In the genomic region with DNA sequence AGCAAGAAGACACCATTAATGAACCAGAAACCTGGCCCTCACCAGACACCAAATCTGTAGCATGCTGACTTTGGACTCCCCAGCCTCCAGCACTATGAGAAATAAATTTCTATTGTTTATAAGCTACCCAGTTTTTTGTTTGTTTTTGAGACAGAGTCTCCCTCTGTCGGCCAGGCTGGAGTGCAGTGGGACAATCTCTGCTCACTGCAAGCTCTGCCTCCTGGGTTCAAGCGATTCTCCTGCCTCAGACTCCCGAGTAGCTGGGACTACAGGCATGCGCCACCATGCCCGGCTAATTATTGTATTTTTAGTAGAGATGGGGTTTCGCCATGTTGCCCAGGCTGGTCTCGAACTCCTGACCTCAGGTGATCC, we compare ENCODE assay signal across 7 cellular contexts.
DNase-seq lines count a peak whose midpoint lies in the region; ATAC-seq and TF ChIP-seq lines count a peak whose summit lies in the region.
"Not testable (repeated sequence)": the region's sequence is repeated elsewhere in the genome, so short reads cannot be mapped to it uniquely, and the experiment has no call there.

No MANE protein-coding gene starts in this region.

- not testable (repeated sequence) for H2AFZ ChIP-seq in GM23338; MM.1S (ENCODE audit: low read length)

- H3K79me2 ChIP-seq in GM23338 (replicated peaks; ENCODE audit: insufficient read depth); MM.1S (ENCODE audit: low read length); mesendoderm (ENCODE audit: control insufficient read depth, insufficient read depth, low read length): not testable (repeated sequence)

- H3K9me2 ChIP-seq in GM23338 (ENCODE audit: insufficient read depth); MM.1S (replicated peaks; ENCODE audit: insufficient read depth, low read length): not testable (repeated sequence)

- H3K23ac ChIP-seq in mesendoderm (ENCODE audit: low read length) = not testable (repeated sequence)

- not testable (repeated sequence) for H4K5ac ChIP-seq in mesendoderm (ENCODE audit: low read length)

- TF ChIP-seq CTCF in C4-2B (conservative IDR thresholded peaks at IDR 0.05) (peak; percentile 40), GM23338 (conservative IDR thresholded peaks at IDR 0.05; ENCODE audit: low read depth in 2 of 2) (peak; percentile 26 to 27), MM.1S (IDR thresholded peaks at IDR 0.05; ENCODE audit: low read length) (peak; percentile 26; the same call in 1 of the 2 replicates), colonic mucosa (IDR thresholded peaks at IDR 0.05) (peak; percentile 16)
- TF ChIP-seq CTCF in type B pancreatic cell (conservative IDR thresholded peaks at IDR 0.05) = not testable (repeated sequence)

- peak overlapping the region; percentile 23 for H2BK15ac ChIP-seq in mesendoderm (replicated peaks; ENCODE audit: low read depth)

- not testable (repeated sequence) for H4K8ac ChIP-seq in mesendoderm (ENCODE audit: low read depth, low read length)

- intact Hi-C loops in colonic mucosa (cut with DNase I) = loop anchor here (5.0 to 10.0 kb wide), 3 partner anchors 59 to 279 kb away; no protein-coding TSS in a partner anchor

- H3K79me1 ChIP-seq in mesendoderm (ENCODE audit: low read length) = not testable (repeated sequence)

- not testable (repeated sequence) for H2BK5ac ChIP-seq in mesendoderm (ENCODE audit: low read length)

- H3K4me1 Mint-ChIP-seq in GM23338 = not testable (repeated sequence)
- peaks cover 45% of the 10 kb centered on the region for H3K4me1 Mint-ChIP-seq in type B pancreatic cell (ENCODE audit: unreplicated experiment)

- H3K4me2 ChIP-seq in GM23338; MM.1S (ENCODE audit: low read depth, low read length); mesendoderm (ENCODE audit: low read length): not testable (repeated sequence)

- not testable (repeated sequence) for H3K27me3 Mint-ChIP-seq in GM23338 (ENCODE audit: insufficient read depth, low read depth, poor library complexity); type B pancreatic cell

- H3K4me3 Mint-ChIP-seq in GM23338, type B pancreatic cell: not testable (repeated sequence)

- peak overlapping the region; percentile 37 for H3K4ac ChIP-seq in mesendoderm (ENCODE audit: low read depth, low read length)

- H3K4me1 ChIP-seq in GM23338 (ENCODE audit: insufficient read depth) (peaks cover 15% of the 10 kb centered on the region; the same call in 1 of the 2 replicates), MM.1S (ENCODE audit: low read length) (peaks cover 15% of the 10 kb centered on the region)
- H3K4me1 ChIP-seq in colonic mucosa; mesendoderm (ENCODE audit: control insufficient read depth, low read depth, low read length): not testable (repeated sequence)

- H3F3A ChIP-seq in GM23338 (replicated peaks; ENCODE audit: low read depth) = not testable (repeated sequence)
- H3F3A ChIP-seq in MM.1S (ENCODE audit: insufficient read depth, low read length) = peaks cover 13% of the 10 kb centered on the region

- H4K20me1 ChIP-seq in GM23338 (replicated peaks; ENCODE audit: insufficient read depth); MM.1S (ENCODE audit: insufficient read depth, low read length): not testable (repeated sequence)

- H3K27me3 ChIP-seq in GM23338 (ENCODE audit: insufficient read depth); MM.1S (replicated peaks; ENCODE audit: insufficient read depth, low read length); colonic mucosa; mesendoderm (ENCODE audit: insufficient read depth, low read length, poor library complexity): not testable (repeated sequence)

- H3K27ac Mint-ChIP-seq in GM23338 (peak overlapping the region; percentile 58; the same call in 1 of the 2 replicates), type B pancreatic cell (peak overlapping the region; percentile 53)

- not testable (repeated sequence) for H3K18ac ChIP-seq in mesendoderm (ENCODE audit: low read length)

- not testable (repeated sequence) for H2AK5ac ChIP-seq in mesendoderm (ENCODE audit: low read length)

- H3K9me3 Mint-ChIP-seq in GM23338, type B pancreatic cell: not testable (repeated sequence)

- H3K56ac ChIP-seq in mesendoderm (ENCODE audit: low read length) = not testable (repeated sequence)

- not testable (repeated sequence) for DNase-seq in GM23338 (ENCODE audit: low spot score); MM.1S; colonic mucosa; mesendoderm; type B pancreatic cell (ENCODE audit: extremely low spot score, unreplicated experiment)
- peak; percentile 14 for DNase-seq in RPMI8226

- no CpG with 5 or more reads among the region's 7 CpGs for WGBS in mesendoderm (ENCODE audit: extremely low coverage, insufficient coverage, low lambda C conversion rate)

- not testable (repeated sequence) for H2BK120ac ChIP-seq in mesendoderm (ENCODE audit: low read depth, low read length)

- not testable (repeated sequence) for H3K27ac ChIP-seq in C4-2B; GM23338 (ENCODE audit: low read depth); MM.1S (ENCODE audit: low read length); colonic mucosa; mesendoderm (ENCODE audit: low read depth, low read length)

- H3K9me3 ChIP-seq in MM.1S (replicated peaks; ENCODE audit: insufficient read depth, low read length); colonic mucosa: not testable (repeated sequence)

- H3K9ac ChIP-seq in MM.1S (ENCODE audit: low read length); colonic mucosa (ENCODE audit: low read depth in 2 of 2, low read length in 2 of 2); mesendoderm (ENCODE audit: low read length): not testable (repeated sequence)

- not testable (repeated sequence) for ATAC-seq in GM23338

- H3K36me3 ChIP-seq in GM23338 (ENCODE audit: insufficient read depth); MM.1S (replicated peaks; ENCODE audit: insufficient read depth, low read length); colonic mucosa; mesendoderm (ENCODE audit: control insufficient read depth, insufficient read depth, low read length): not testable (repeated sequence)

- not testable (repeated sequence) for H3K4me3 ChIP-seq in GM23338; MM.1S (ENCODE audit: low read length); colonic mucosa; mesendoderm (ENCODE audit: low read length)

- not testable (repeated sequence) for H3K36me3 Mint-ChIP-seq in GM23338 (ENCODE audit: low read depth); type B pancreatic cell
